In genomic region chrX:38221391-38221929, GRCh38 we compare ENCODE assay signal across 11 cellular contexts. TPM values are rescaled to one million over a fixed set of nuclear protein-coding genes. Genes with fewer than 3 reads are reported as not detected.
DNase-seq lines count a peak whose midpoint lies in the region; ATAC-seq and TF ChIP-seq lines count a peak whose summit lies in the region.
"Had no signal": no experiment of that assay in that cellular context is flagged by ENCODE, and none has a peak within 500 bp of the region (broad histone marks: within the 10 kb centered on the region; RNA-seq: fewer than 3 reads in every experiment).

No MANE protein-coding gene starts in this region.

- POLR2A ChIA-PET in activated CD8-positive, alpha-beta T cell treated with anti-CD3 and anti-CD28 coated beads, Interleukin-2, amount 10 ng/mL, durations not matched to agents 7 days and 5 days (lab: Charles Lee): no interaction called here
- POLR2A ChIA-PET in activated CD8-positive, alpha-beta T cell treated with anti-CD3 and anti-CD28 coated beads for 36 hours (lab: Charles Lee): no interaction called here

- H3K4me1 Mint-ChIP-seq in activated CD8-positive, alpha-beta T cell treated with anti-CD3 and anti-CD28 coated beads, Interleukin-2, amount 10 ng/mL, durations not matched to agents 7 days and 5 days (ENCODE audit: low read depth): peaks cover 7% of the 10 kb centered on the region
- H3K4me1 Mint-ChIP-seq in activated CD8-positive, alpha-beta T cell treated with anti-CD3 and anti-CD28 coated beads for 36 hours (ENCODE audit: low read depth): peaks cover 3% of the 10 kb centered on the region

- H3K27me3 Mint-ChIP-seq in activated CD8-positive, alpha-beta T cell treated with anti-CD3 and anti-CD28 coated beads, Interleukin-2, amount 10 ng/mL, durations not matched to agents 7 days and 5 days (ENCODE audit: low read depth): peaks cover 40% of the 10 kb centered on the region
- H3K27me3 Mint-ChIP-seq in activated CD8-positive, alpha-beta T cell treated with anti-CD3 and anti-CD28 coated beads for 36 hours: peaks cover 34% of the 10 kb centered on the region

- no peak for TF ChIP-seq EP300 in suprapubic skin (IDR thresholded peaks at IDR 0.05)

- H3K27ac Mint-ChIP-seq in activated CD8-positive, alpha-beta T cell treated with anti-CD3 and anti-CD28 coated beads, Interleukin-2, amount 10 ng/mL, durations not matched to agents 7 days and 5 days: no peak overlapping the region
- no peak overlapping the region for H3K27ac Mint-ChIP-seq in activated CD8-positive, alpha-beta T cell treated with anti-CD3 and anti-CD28 coated beads for 36 hours

- intact Hi-C loops in activated CD8-positive, alpha-beta T cell treated with anti-CD3 and anti-CD28 coated beads for 36 hours (cut with micrococcal nuclease): no loop called here

- no peaks in the 10 kb centered on the region for H3K9me3 ChIP-seq in iPS-20b (ENCODE audit: insufficient read depth, low read depth, low read length)
- no peaks in the 10 kb centered on the region for H3K9me3 ChIP-seq in suprapubic skin
- H3K9me3 ChIP-seq: gastrocnemius medialis had no signal

- no peaks in the 10 kb centered on the region for H3K36me3 Mint-ChIP-seq in activated CD8-positive, alpha-beta T cell treated with anti-CD3 and anti-CD28 coated beads, Interleukin-2, amount 10 ng/mL, durations not matched to agents 7 days and 5 days (ENCODE audit: low read depth)
- H3K36me3 Mint-ChIP-seq in activated CD8-positive, alpha-beta T cell treated with anti-CD3 and anti-CD28 coated beads for 36 hours (ENCODE audit: low read depth): no peaks in the 10 kb centered on the region

- no peaks in the 10 kb centered on the region for H3K9me3 Mint-ChIP-seq in activated CD8-positive, alpha-beta T cell treated with anti-CD3 and anti-CD28 coated beads, Interleukin-2, amount 10 ng/mL, durations not matched to agents 7 days and 5 days (ENCODE audit: insufficient read depth)
- H3K9me3 Mint-ChIP-seq in activated CD8-positive, alpha-beta T cell treated with anti-CD3 and anti-CD28 coated beads for 36 hours: no peaks in the 10 kb centered on the region

- no peak for TF ChIP-seq POLR2A in suprapubic skin (IDR thresholded peaks at IDR 0.05)

- 76% methylated on average over 10 of the region's 10 CpGs for WGBS in suprapubic skin

- no peak overlapping the region for H3K9ac ChIP-seq in iPS-20b (ENCODE audit: low read depth, low read length)

- no peak overlapping the region for H3K27ac ChIP-seq in iPS-20b (ENCODE audit: low read length)
- peak overlapping the region; percentile 34 for H3K27ac ChIP-seq in suprapubic skin
- H3K27ac ChIP-seq: gastrocnemius medialis had no signal

- no peaks in the 10 kb centered on the region for H3K4me1 ChIP-seq in iPS-20b (ENCODE audit: insufficient read depth, low read length)
- H3K4me1 ChIP-seq in suprapubic skin: peaks cover 11% of the 10 kb centered on the region
- H3K4me1 ChIP-seq: gastrocnemius medialis had no signal

- H3K4me3 Mint-ChIP-seq in activated CD8-positive, alpha-beta T cell treated with anti-CD3 and anti-CD28 coated beads, Interleukin-2, amount 10 ng/mL, durations not matched to agents 7 days and 5 days: peak overlapping the region; percentile 58
- H3K4me3 Mint-ChIP-seq in activated CD8-positive, alpha-beta T cell treated with anti-CD3 and anti-CD28 coated beads for 36 hours: no peak overlapping the region

- no peak for TF ChIP-seq CTCF in activated CD8-positive, alpha-beta T cell treated with anti-CD3 and anti-CD28 coated beads for 36 hours (IDR thresholded peaks at IDR 0.05)
- TF ChIP-seq CTCF in cardiac fibroblast (IDR thresholded peaks at IDR 0.05; ENCODE audit: low read depth, low read length) (no peak), suprapubic skin (IDR thresholded peaks at IDR 0.05) (no peak)

- H3K27me3 ChIP-seq in iPS-20b (ENCODE audit: insufficient read depth, low read length) (peaks cover 42% of the 10 kb centered on the region), suprapubic skin (no peaks in the 10 kb centered on the region)

- H3K4me3 ChIP-seq in cardiac fibroblast (replicated peaks in 1 of 2; ENCODE audit: low read depth in 2 of 2, low read length in 2 of 2): peak overlapping the region; percentile 74 to 78
- H3K4me3 ChIP-seq in iPS-20b (ENCODE audit: low read length): peak overlapping the region; percentile 66
- peak overlapping the region; percentile 58 for H3K4me3 ChIP-seq in suprapubic skin

- no peak for DNase-seq in activated CD8-positive, alpha-beta T cell treated with anti-CD3 and anti-CD28 coated beads, Interleukin-2, amount 10 ng/mL, durations not matched to agents 7 days and 5 days
- no peak for DNase-seq in activated CD8-positive, alpha-beta T cell treated with anti-CD3 and anti-CD28 coated beads for 36 hours
- DNase-seq in cardiac fibroblast (ENCODE audit: low read depth in 2 of 2) (peak in 1 of 2 donors; percentile 38), suprapubic skin (ENCODE audit: low spot score in 2 of 2) (no peak), COLO668 (lab: John Stamatoyannopoulos, UW; ENCODE audit: unreplicated experiment) (no peak), NCI-H82 treated with DMSO at 0.1 percent for 48 hours (lab: John Stamatoyannopoulos, UW; ENCODE audit: unreplicated experiment) (no peak)
- no peak for DNase-seq in activated CD4-positive, alpha-beta T cell treated with anti-CD3 and anti-CD28 coated beads, Interleukin-2, amount 50 U/mL, for 1 hour
- DNase-seq: gastrocnemius medialis, SW 1271 had no signal

- ATAC-seq in activated CD8-positive, alpha-beta T cell treated with anti-CD3 and anti-CD28 coated beads, Interleukin-2, amount 10 ng/mL, durations not matched to agents 7 days and 5 days: no peak
- ATAC-seq in activated CD8-positive, alpha-beta T cell treated with anti-CD3 and anti-CD28 coated beads for 36 hours: no peak

- no peaks in the 10 kb centered on the region for H3K36me3 ChIP-seq in iPS-20b (ENCODE audit: insufficient read depth, low read depth, low read length)
- no peaks in the 10 kb centered on the region for H3K36me3 ChIP-seq in suprapubic skin
- H3K36me3 ChIP-seq: gastrocnemius medialis had no signal

- CTCF ChIA-PET in activated CD8-positive, alpha-beta T cell treated with anti-CD3 and anti-CD28 coated beads, Interleukin-2, amount 10 ng/mL, durations not matched to agents 7 days and 5 days (lab: Charles Lee): interaction anchor here (1.4 kb wide), 1 partner anchor 105 kb away, joined by 3 read pairs; the partner anchor contains the start of gene RPGR
- CTCF ChIA-PET in activated CD8-positive, alpha-beta T cell treated with anti-CD3 and anti-CD28 coated beads for 36 hours (lab: Charles Lee): no interaction called here

RNA-seq across cellular contexts. Expression of gene SRPX, which starts 0.8 kb away (rescaled TPM):
- 1 to 10 TPM; 1.2 to 1.5 TPM for total RNA-seq in activated CD8-positive, alpha-beta T cell treated with anti-CD3 and anti-CD28 coated beads, Interleukin-2, amount 10 ng/mL, durations not matched to agents 7 days and 5 days
- not detected for total RNA-seq in activated CD8-positive, alpha-beta T cell treated with anti-CD3 and anti-CD28 coated beads for 36 hours
- total RNA-seq in suprapubic skin: 10 to 100 TPM; 18.4 to 46.5 (median 36.4) TPM
- total RNA-seq: activated CD8-positive, alpha-beta memory T cell treated with anti-CD3 and anti-CD28 coated beads for 36 hours had no signal

Comparison
In these comparisons a context has a peak if more than half of its experiments do, and no peak if none do; other contexts are left out.
1. RNA of gene SRPX, which starts 0.8 kb away (total RNA-seq): 18.4 to 46.5 TPM in suprapubic skin; 1.2 to 1.5 TPM in activated CD8-positive, alpha-beta T cell treated with anti-CD3 and anti-CD28 coated beads, Interleukin-2, amount 10 ng/mL, durations not matched to agents 7 days and 5 days and not detected in activated CD8-positive, alpha-beta T cell treated with anti-CD3 and anti-CD28 coated beads for 36 hours; every median in the first group is over 4 times any median in the second.
2. Peak in every context shown above with its lines, with median percentiles within 50 percentile points of each other: H3K4me3 ChIP-seq.